Comparison of ENCODE assay signal across 16 cellular contexts in genomic region chr18:9526458-9526857, GRCh38. TPM values are rescaled to one million over a fixed set of nuclear protein-coding genes. Genes with fewer than 3 reads are reported as not detected.
A peak's percentile ranks its signal among the peaks of the same experiment; 100 is the strongest.
DNase-seq lines count a peak whose midpoint lies in the region; ATAC-seq, FAIRE-seq and TF ChIP-seq lines count a peak whose summit lies in the region.
"Had no signal": no experiment of that assay in that cellular context is flagged by ENCODE, and none has a peak within 500 bp of the region (broad histone marks: within the 10 kb centered on the region; RNA-seq: fewer than 3 reads in every experiment).

No MANE protein-coding gene starts in this region.

- H3K27ac ChIP-seq in mesendoderm (ENCODE audit: low read depth, low read length): no peak overlapping the region
- H3K27ac ChIP-seq: 22Rv1; BLaER1 treated with 17β-estradiol and CSF1 and Interleukin-3, amounts not matched to agents 10 nM and 100 nM had no signal

- H3K23ac ChIP-seq in mesendoderm (ENCODE audit: low read length): no peak overlapping the region

- FAIRE-seq in urothelium cell line (lab: Jason Lieb, UNC): no peak
- FAIRE-seq: HepG2, HTR-8/SVneo had no signal

- no peaks in the 10 kb centered on the region for H3K4me1 ChIP-seq in mesendoderm (ENCODE audit: control insufficient read depth, low read depth, low read length)

- no peak overlapping the region for H3K4me3 Mint-ChIP-seq in activated T-cell treated with anti-CD3 and anti-CD28 coated beads, Interleukin-2, amount 50 U/mL, for 24 hours
- H3K4me3 Mint-ChIP-seq in activated T-cell treated with anti-CD3 and anti-CD28 coated beads, Interleukin-2, amount 50 U/mL, for 72 hours: no peak overlapping the region
- H3K4me3 Mint-ChIP-seq: CD4-positive, CD25-positive, alpha-beta regulatory T cell had no signal

- no peak overlapping the region for H2AK5ac ChIP-seq in mesendoderm (ENCODE audit: low read length)

- no peak overlapping the region for H4K8ac ChIP-seq in mesendoderm (ENCODE audit: low read depth, low read length)

- no peaks in the 10 kb centered on the region for H3K79me2 ChIP-seq in mesendoderm (ENCODE audit: control insufficient read depth, insufficient read depth, low read length)

- no peaks in the 10 kb centered on the region for H3K79me1 ChIP-seq in mesendoderm (ENCODE audit: low read length)

- H3K56ac ChIP-seq in mesendoderm (ENCODE audit: low read length): no peak overlapping the region

- no peak overlapping the region for H3K18ac ChIP-seq in mesendoderm (ENCODE audit: low read length)

- H4K5ac ChIP-seq in mesendoderm (ENCODE audit: low read length): no peak overlapping the region

- intact Hi-C loops in lower leg skin (cut with DNase I; ENCODE audit: low total_unique reads): no loop called here

- no peak overlapping the region for H3K4ac ChIP-seq in mesendoderm (ENCODE audit: low read depth, low read length)

- H3K27me3 ChIP-seq in mesendoderm (ENCODE audit: insufficient read depth, low read length, poor library complexity): no peaks in the 10 kb centered on the region
- H3K27me3 ChIP-seq: BLaER1 treated with 17β-estradiol and CSF1 and Interleukin-3, amounts not matched to agents 10 nM and 100 nM had no signal

- TF ChIP-seq POLR2A in lower leg skin (IDR thresholded peaks at IDR 0.05): no peak

- H3K36me3 ChIP-seq in mesendoderm (ENCODE audit: control insufficient read depth, insufficient read depth, low read length): no peaks in the 10 kb centered on the region

- peaks cover 3% of the 10 kb centered on the region for H3K4me1 Mint-ChIP-seq in activated T-cell treated with anti-CD3 and anti-CD28 coated beads, Interleukin-2, amount 50 U/mL, for 24 hours (ENCODE audit: low read depth)
- H3K4me1 Mint-ChIP-seq in activated T-cell treated with anti-CD3 and anti-CD28 coated beads, Interleukin-2, amount 50 U/mL, for 72 hours (ENCODE audit: low read depth): no peaks in the 10 kb centered on the region

- no peak for ATAC-seq in activated T-cell treated with anti-CD3 and anti-CD28 coated beads, Interleukin-2, amount 50 U/mL, for 72 hours (replicated peaks in 1 of 2)
- ATAC-seq: HepG2 had no signal

- H3K4me3 ChIP-seq in epithelial cell of esophagus (ENCODE audit: low read length) (no peak overlapping the region), mesendoderm (ENCODE audit: low read length) (no peak overlapping the region), lower leg skin (ENCODE audit: low read depth, poor library complexity, severe bottlenecking) (no peak overlapping the region)
- H3K4me3 ChIP-seq: BLaER1 treated with 17β-estradiol and CSF1 and Interleukin-3, amounts not matched to agents 10 nM and 100 nM had no signal

- no peaks in the 10 kb centered on the region for H3K27me3 Mint-ChIP-seq in activated T-cell treated with anti-CD3 and anti-CD28 coated beads, Interleukin-2, amount 50 U/mL, for 24 hours
- no peaks in the 10 kb centered on the region for H3K27me3 Mint-ChIP-seq in activated T-cell treated with anti-CD3 and anti-CD28 coated beads, Interleukin-2, amount 50 U/mL, for 72 hours (ENCODE audit: low read depth)
- H3K27me3 Mint-ChIP-seq: CD4-positive, CD25-positive, alpha-beta regulatory T cell had no signal

- no peak for DNase-seq in activated T-cell treated with anti-CD3 and anti-CD28 coated beads, Interleukin-2, amount 50 U/mL, for 24 hours
- DNase-seq in activated T-cell treated with anti-CD3 and anti-CD28 coated beads, Interleukin-2, amount 50 U/mL, for 72 hours: no peak
- DNase-seq in epithelial cell of esophagus (ENCODE audit: low read depth): peak; percentile 59
- peak; percentile 33 for DNase-seq in mesendoderm
- no peak for DNase-seq in urothelium cell line (ENCODE audit: low spot score)
- no peak for DNase-seq in GOT3 (lab: John Stamatoyannopoulos, UW)
- DNase-seq in lower leg skin (ENCODE audit: low spot score in 2 of 2): no peak
- DNase-seq: AML-193; CD4-positive, CD25-positive, alpha-beta regulatory T cell; DMS53; GF-D8; HCEC 1CT had no signal

- H2BK5ac ChIP-seq in mesendoderm (ENCODE audit: low read length): no peak overlapping the region

- peaks cover 86% of the 10 kb centered on the region for H3K36me3 Mint-ChIP-seq in activated T-cell treated with anti-CD3 and anti-CD28 coated beads, Interleukin-2, amount 50 U/mL, for 24 hours (ENCODE audit: low read depth)
- H3K36me3 Mint-ChIP-seq in activated T-cell treated with anti-CD3 and anti-CD28 coated beads, Interleukin-2, amount 50 U/mL, for 72 hours (ENCODE audit: insufficient read depth in 2 of 2): peaks cover 0 to 18% of the 10 kb centered on the region in 2 donors

- H3K9me3 Mint-ChIP-seq in activated T-cell treated with anti-CD3 and anti-CD28 coated beads, Interleukin-2, amount 50 U/mL, for 24 hours: no peaks in the 10 kb centered on the region
- H3K9me3 Mint-ChIP-seq in activated T-cell treated with anti-CD3 and anti-CD28 coated beads, Interleukin-2, amount 50 U/mL, for 72 hours: no peaks in the 10 kb centered on the region

- H3K27ac Mint-ChIP-seq in activated T-cell treated with anti-CD3 and anti-CD28 coated beads, Interleukin-2, amount 50 U/mL, for 24 hours: peak overlapping the region; percentile 12
- no peak overlapping the region for H3K27ac Mint-ChIP-seq in activated T-cell treated with anti-CD3 and anti-CD28 coated beads, Interleukin-2, amount 50 U/mL, for 72 hours

- no peak overlapping the region for H3K4me2 ChIP-seq in mesendoderm (ENCODE audit: low read length)
- H3K4me2 ChIP-seq: BLaER1 treated with 17β-estradiol and CSF1 and Interleukin-3, amounts not matched to agents 10 nM and 100 nM had no signal

- H2BK15ac ChIP-seq in mesendoderm (replicated peaks; ENCODE audit: low read depth): no peak overlapping the region

- no peak overlapping the region for H3K9ac ChIP-seq in mesendoderm (ENCODE audit: low read length)
- H3K9ac ChIP-seq: BLaER1 treated with 17β-estradiol and CSF1 and Interleukin-3, amounts not matched to agents 10 nM and 100 nM had no signal

- H2BK120ac ChIP-seq in mesendoderm (ENCODE audit: low read depth, low read length): no peak overlapping the region

- TF ChIP-seq CTCF in epithelial cell of esophagus (IDR thresholded peaks at IDR 0.05; ENCODE audit: insufficient read depth, low read depth, low read length, missing control alignments) (no peak), lower leg skin (IDR thresholded peaks at IDR 0.05) (no peak)

RNA-seq across cellular contexts. Expression of gene RALBP1, which starts 51.1 kb away (rescaled TPM):
- total RNA-seq in activated T-cell treated with anti-CD3 and anti-CD28 coated beads, Interleukin-2, amount 50 U/mL, for 72 hours: 10 to 100 TPM; 48.4 to 58.7 TPM
- polyA plus RNA-seq in mesendoderm (2013, experiment 1 of 2): 103 TPM
- polyA plus RNA-seq in mesendoderm (2013, experiment 2 of 2): 104 TPM
- total RNA-seq in lower leg skin: 100 to 1,000 TPM; 211 to 229 (median 224) TPM

Comparison
In these comparisons a context has a peak if more than half of its experiments do, and no peak if none do; other contexts are left out.
1. DNase-seq: peak in epithelial cell of esophagus (single experiment) and mesendoderm (single experiment); none in activated T-cell treated with anti-CD3 and anti-CD28 coated beads, Interleukin-2, amount 50 U/mL, for 24 hours (single experiment), activated T-cell treated with anti-CD3 and anti-CD28 coated beads, Interleukin-2, amount 50 U/mL, for 72 hours (0 of 2), urothelium cell line (single experiment), GOT3 (single experiment) and lower leg skin (0 of 2).